ENCODE assay signal across 33 cellular contexts in the genomic region with DNA sequence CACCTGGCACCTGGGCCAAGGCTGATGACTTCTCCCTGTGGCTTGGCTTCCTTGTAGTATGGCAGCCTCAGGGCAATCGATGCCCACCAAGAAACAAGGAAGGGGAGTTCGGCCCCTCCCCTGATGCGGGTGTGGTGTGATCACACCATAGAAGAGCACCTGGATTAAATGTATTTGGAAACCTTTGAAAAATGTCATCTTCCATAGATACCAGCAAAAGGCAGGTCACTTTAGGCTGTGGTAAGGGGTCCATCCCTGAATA.
"Had no signal": no experiment of that assay in that cellular context is flagged by ENCODE, and none has a peak within 500 bp of the region (broad histone marks: within the 10 kb centered on the region; RNA-seq: fewer than 3 reads in every experiment).

No MANE protein-coding gene starts in this region.

- H3K27ac ChIP-seq: body of pancreas, breast epithelium, PC-9, RWPE1, VCaP had no signal

- H3K27me3 ChIP-seq: body of pancreas, breast epithelium had no signal

- H3K4me3 ChIP-seq: body of pancreas, breast epithelium, K562, PC-9 had no signal

- H3K4me1 ChIP-seq: body of pancreas had no signal

- ATAC-seq: activated CD8-positive, alpha-beta memory T cell treated with anti-CD3 and anti-CD28 coated beads, Interleukin-2, amount 10 ng/mL, durations not matched to agents 7 days and 5 days; K562 had no signal

- H2AFZ ChIP-seq: PC-9 had no signal

- H3K36me3 ChIP-seq: breast epithelium had no signal

- H3K4me2 ChIP-seq: PC-9 had no signal

- H3K9me3 ChIP-seq: body of pancreas, breast epithelium had no signal

- DNase-seq: activated B cell treated with CpG ODN at 0.5 μM for 24 hours; activated CD4-positive, alpha-beta memory T cell treated with anti-CD3 and anti-CD28 coated beads, Interleukin-2, amount 10 ng/mL, durations not matched to agents 7 days and 5 days; activated CD4-positive, alpha-beta T cell treated with anti-CD3 and anti-CD28 coated beads for 4 hours; activated CD4-positive, alpha-beta T cell treated with anti-CD3 and anti-CD28 coated beads, Interleukin-2, amount 50 U/mL, for 1 hour; activated CD4-positive, CD25-positive, alpha-beta regulatory T cell treated with anti-CD3 and anti-CD28 coated beads, Interleukin-2, amount 50 U/mL, for 72 hours; activated CD8-positive, alpha-beta memory T cell treated with anti-CD3 and anti-CD28 coated beads for 24 hours; activated CD8-positive, alpha-beta memory T cell treated with anti-CD3 and anti-CD28 coated beads, Interleukin-2, amount 10 ng/mL, durations not matched to agents 7 days and 5 days; activated CD8-positive, alpha-beta memory T cell treated with anti-CD3 and anti-CD28 coated beads, Interleukin-2, amount 50 U/mL, for 48 hours; activated gamma-delta T cell; activated naive CD4-positive, alpha-beta T cell treated with Interleukin-2 at 50 U/mL for 16 hours; activated naive CD8-positive, alpha-beta T cell treated with anti-CD3 and anti-CD28 coated beads, Interleukin-2, amount 10 ng/mL, durations not matched to agents 7 days and 5 days; activated T-cell treated with anti-CD3 and anti-CD28 coated beads, Interleukin-2, amount 50 U/mL, for 48 hours; NCI-H1092 treated with DMSO at 0.1 percent for 48 hours; NCI-H1417; NCI-H146; NCI-H187; NCI-H2029 treated with DMSO at 0.1 percent for 48 hours; NCI-H2107; NCI-H2171; NCI-H510A; NCI-H526; NCI-H748 treated with DMSO at 0.1 percent for 48 hours; PC-9; SIG-M5; SW 1271; T-helper 1 cell; T-helper 2 cell; T-helper 9 cell had no signal
